30 cellular contexts compared by ENCODE assay signal in the genomic region with DNA sequence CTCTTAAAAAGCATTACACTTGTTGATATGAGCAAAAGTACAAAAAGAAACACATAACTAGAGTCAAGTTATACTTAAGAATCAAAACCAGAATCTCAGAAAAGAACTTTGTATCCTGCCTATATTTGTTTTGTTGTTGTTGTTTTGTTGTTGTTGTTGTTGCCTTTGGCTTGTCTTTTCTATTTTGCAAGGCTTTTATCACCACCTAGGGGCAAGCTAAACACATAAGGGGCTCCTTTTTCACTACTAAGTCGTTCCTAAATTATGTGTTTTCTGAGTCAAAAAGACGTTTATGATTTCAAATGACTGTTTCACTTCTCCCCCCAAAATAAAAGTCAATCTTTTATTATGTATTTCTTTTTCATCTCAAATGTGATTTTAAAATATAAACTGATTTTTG.
"Had no signal": no experiment of that assay in that cellular context is flagged by ENCODE, and none has a peak within 500 bp of the region (broad histone marks: within the 10 kb centered on the region; RNA-seq: fewer than 3 reads in every experiment).

No MANE protein-coding gene starts in this region.

- H3K27me3 ChIP-seq: ascending aorta, cardiac muscle cell, colonic mucosa, hepatocyte, ovary, sigmoid colon, stomach, thyroid gland, upper lobe of left lung had no signal

- DNase-seq: activated CD4-positive, alpha-beta T cell treated with anti-CD3 and anti-CD28 coated beads for 36 hours; activated CD4-positive, alpha-beta T cell treated with anti-CD3 and anti-CD28 coated beads, Interleukin-2, amount 50 U/mL, for 4 hours; activated CD4-positive, CD25-positive, alpha-beta regulatory T cell; activated effector memory CD4-positive, alpha-beta T cell treated with Interleukin-2 at 50 U/mL for 16 hours; activated naive CD4-positive, alpha-beta T cell treated with anti-CD3 and anti-CD28 coated beads for 36 hours; activated naive CD8-positive, alpha-beta T cell treated with anti-CD3 and anti-CD28 coated beads, Interleukin-2, amount 10 ng/mL, durations not matched to agents 7 days and 5 days; cerebellar nuclear complex; colonic mucosa; effector CD8-positive, alpha-beta T cell; left cardiac atrium; mammary epithelial cell; naive B cell; nephron progenitor cell; ovary; retina; sigmoid colon; small intestine; stimulated activated CD4-positive, alpha-beta T cell treated with anti-CD3 and anti-CD28 coated beads, Interleukin-1b, Interleukin-23, amount 100 ng/mL, for 48 hours; stimulated activated naive B cell treated with anti-CD40 and anti-IgM and Interleukin-4, amounts not matched to agents 10 μg/mL and 1 μg/mL and 100 μg/mL, for 72 hours; stomach; thyroid gland; upper lobe of left lung had no signal

- H2AFZ ChIP-seq: hepatocyte had no signal

- H3K27ac Mint-ChIP-seq: activated CD4-positive, alpha-beta T cell treated with anti-CD3 and anti-CD28 coated beads for 36 hours; activated naive CD4-positive, alpha-beta T cell treated with anti-CD3 and anti-CD28 coated beads for 36 hours; activated naive CD8-positive, alpha-beta T cell treated with anti-CD3 and anti-CD28 coated beads, Interleukin-2, amount 10 ng/mL, durations not matched to agents 7 days and 5 days; brain; mesothelial cell of epicardium; nephron progenitor cell; progenitor cell of endocrine pancreas; stimulated activated naive B cell treated with anti-CD40 and anti-IgM and Interleukin-4, amounts not matched to agents 10 μg/mL and 1 μg/mL and 100 μg/mL, for 72 hours; T-helper 2 cell treated with Interferon-gamma antibody and Interleukin-4, amounts not matched to agents 5 μg/mL and 100 μg/mL, for 36 hours had no signal

- H3K4me3 ChIP-seq: ascending aorta, cardiac muscle cell, colonic mucosa, gastroesophageal sphincter, hepatocyte, ovary, sigmoid colon, stomach, thyroid gland, upper lobe of left lung had no signal

- H3K36me3 ChIP-seq: ascending aorta, cardiac muscle cell, colonic mucosa, gastroesophageal sphincter, ovary, sigmoid colon, stomach, thyroid gland, upper lobe of left lung had no signal

- H3K9me3 ChIP-seq: ascending aorta, colonic mucosa, gastroesophageal sphincter, ovary, sigmoid colon, stomach, thyroid gland, upper lobe of left lung had no signal

- ATAC-seq: activated CD4-positive, alpha-beta T cell treated with anti-CD3 and anti-CD28 coated beads for 36 hours; gastroesophageal sphincter; left cardiac atrium; stimulated activated naive B cell treated with anti-CD40 and anti-IgM and Interleukin-4, amounts not matched to agents 10 μg/mL and 1 μg/mL and 100 μg/mL, for 72 hours had no signal

- H3K4me1 Mint-ChIP-seq: activated CD4-positive, alpha-beta T cell treated with anti-CD3 and anti-CD28 coated beads for 36 hours; activated naive CD8-positive, alpha-beta T cell treated with anti-CD3 and anti-CD28 coated beads, Interleukin-2, amount 10 ng/mL, durations not matched to agents 7 days and 5 days; brain; mesothelial cell of epicardium; naive B cell; nephron progenitor cell had no signal

- H3K4me2 ChIP-seq: hepatocyte had no signal

- H3K4me3 Mint-ChIP-seq: activated CD4-positive, alpha-beta T cell treated with anti-CD3 and anti-CD28 coated beads for 36 hours; activated naive CD4-positive, alpha-beta T cell treated with anti-CD3 and anti-CD28 coated beads for 36 hours; activated naive CD8-positive, alpha-beta T cell treated with anti-CD3 and anti-CD28 coated beads, Interleukin-2, amount 10 ng/mL, durations not matched to agents 7 days and 5 days; brain; mesothelial cell of epicardium; naive B cell; nephron progenitor cell; stimulated activated naive B cell treated with anti-CD40 and anti-IgM and Interleukin-4, amounts not matched to agents 10 μg/mL and 1 μg/mL and 100 μg/mL, for 72 hours; T-helper 2 cell treated with Interferon-gamma antibody and Interleukin-4, amounts not matched to agents 5 μg/mL and 100 μg/mL, for 36 hours had no signal

- H3K27me3 Mint-ChIP-seq: brain, progenitor cell of endocrine pancreas had no signal

- H3K36me3 Mint-ChIP-seq: activated naive CD8-positive, alpha-beta T cell treated with anti-CD3 and anti-CD28 coated beads, Interleukin-2, amount 10 ng/mL, durations not matched to agents 7 days and 5 days; brain; mesothelial cell of epicardium; naive B cell; stimulated activated naive B cell treated with anti-CD40 and anti-IgM and Interleukin-4, amounts not matched to agents 10 μg/mL and 1 μg/mL and 100 μg/mL, for 72 hours had no signal

- H3K4me1 ChIP-seq: ascending aorta, colonic mucosa, gastroesophageal sphincter, sigmoid colon, stomach, thyroid gland, upper lobe of left lung had no signal

- H3K79me2 ChIP-seq: hepatocyte had no signal

- H3K27ac ChIP-seq: ascending aorta, cardiac muscle cell, colonic mucosa, gastroesophageal sphincter, hepatocyte, ovary, sigmoid colon, stomach, thyroid gland, upper lobe of left lung had no signal

- H3K9me3 Mint-ChIP-seq: activated naive CD4-positive, alpha-beta T cell treated with anti-CD3 and anti-CD28 coated beads for 36 hours; activated naive CD8-positive, alpha-beta T cell treated with anti-CD3 and anti-CD28 coated beads, Interleukin-2, amount 10 ng/mL, durations not matched to agents 7 days and 5 days; mesothelial cell of epicardium; naive B cell; nephron progenitor cell; stimulated activated naive B cell treated with anti-CD40 and anti-IgM and Interleukin-4, amounts not matched to agents 10 μg/mL and 1 μg/mL and 100 μg/mL, for 72 hours; T-helper 2 cell treated with Interferon-gamma antibody and Interleukin-4, amounts not matched to agents 5 μg/mL and 100 μg/mL, for 36 hours had no signal
